In genomic region chr2:170276056-170276455, GRCh38 we compare ENCODE assay signal across 23 cellular contexts.
"Had no signal": no experiment of that assay in that cellular context is flagged by ENCODE, and none has a peak within 500 bp of the region (broad histone marks: within the 10 kb centered on the region; RNA-seq: fewer than 3 reads in every experiment).

No MANE protein-coding gene starts in this region.

- H3K36me3 ChIP-seq: esophagus muscularis mucosa, gastrocnemius medialis, ovary, prostate gland, transverse colon, WERI-Rb-1 had no signal

- H3K4me1 ChIP-seq: esophagus muscularis mucosa, prostate gland, transverse colon had no signal

- FAIRE-seq: urothelium cell line had no signal

- H3K9me3 ChIP-seq: esophagus muscularis mucosa, gastrocnemius medialis, ovary, prostate gland, transverse colon had no signal

- H3K27me3 ChIP-seq: esophagus muscularis mucosa, gastrocnemius medialis, ovary, transverse colon had no signal

- DNase-seq: activated CD4-positive, alpha-beta T cell treated with anti-CD3 and anti-CD28 coated beads for 1 hour; activated CD4-positive, alpha-beta T cell treated with anti-CD3 and anti-CD28 coated beads, Interleukin-2, amount 50 U/mL, for 1 hour; activated CD8-positive, alpha-beta T cell treated with anti-CD3 and anti-CD28 coated beads, Interleukin-2, amount 10 ng/mL, durations not matched to agents 7 days and 5 days; activated gamma-delta T cell; activated naive CD4-positive, alpha-beta T cell treated with anti-CD3 and anti-CD28 coated beads, Interleukin-2, amount 50 U/mL, for 16 hours; activated naive CD8-positive, alpha-beta T cell treated with anti-CD3 and anti-CD28 coated beads, Interleukin-2, amount 50 U/mL, for 24 hours; cerebellar nuclear complex; gastrocnemius medialis; hypothalamus; islet precursor cell; left cardiac atrium; midbrain; natural killer cell; ovary; stimulated activated CD4-positive, alpha-beta T cell treated with anti-CD3 and anti-CD28 coated beads, Interleukin-2, amount 100 ng/mL, for 48 hours; stimulated activated CD8-positive, alpha-beta memory T cell treated with anti-CD3 and anti-CD28 coated beads, Interleukin-4, amount 100 ng/mL, for 48 hours; stimulated activated naive B cell treated with anti-CD40 and anti-IgM and Interleukin-4, amounts not matched to agents 10 μg/mL and 1 μg/mL and 100 μg/mL, for 72 hours; transverse colon; WERI-Rb-1 had no signal

- H3K4me3 ChIP-seq: coronary artery, esophagus muscularis mucosa, gastrocnemius medialis, ovary, prostate gland, transverse colon had no signal

- H3K27ac ChIP-seq: coronary artery, esophagus muscularis mucosa, gastrocnemius medialis, ovary, prostate gland, transverse colon, WERI-Rb-1 had no signal
